Comparison of ENCODE assay signal across 1 cellular context in genomic region chr10:6579193-6579903, GRCh38.
TF ChIP-seq lines count a peak whose summit lies in the region.

No MANE protein-coding gene starts in this region.

TF ChIP-seq in HCT116, 20 proteins besides CTCF, POLR2A, EP300 and RAD21 (continued from another document):
- TF ChIP-seq ZNF274 (IDR thresholded peaks at IDR 0.05; ENCODE audit: low read depth, low read length) (no peak), YY1 (IDR thresholded peaks at IDR 0.05; ENCODE audit: extremely low read depth, insufficient replicate concordance, low read depth, low read length) (no peak), EZH2phosphoT487 (IDR thresholded peaks at IDR 0.05; ENCODE audit: borderline replicate concordance) (no peak), CBX3 (IDR thresholded peaks at IDR 0.05; ENCODE audit: low read depth) (no peak)
